Comparison of ENCODE assay signal across 10 cellular contexts in genomic region chr12:89280833-89281533, GRCh38.
A peak's percentile ranks its signal among the peaks of the same experiment; 100 is the strongest.
DNase-seq lines count a peak whose midpoint lies in the region; ATAC-seq, FAIRE-seq and TF ChIP-seq lines count a peak whose summit lies in the region.
"Had no signal": no experiment of that assay in that cellular context is flagged by ENCODE, and none has a peak within 500 bp of the region (broad histone marks: within the 10 kb centered on the region; RNA-seq: fewer than 3 reads in every experiment).

No MANE protein-coding gene starts in this region.

- in situ Hi-C loops in gastrocnemius medialis (cut with MboI; ENCODE audit: low sequenced_read_pairs in 4 of 4), result loop anchor here in 1 of 4 donors (25.0 kb wide), 1 partner anchor 106 kb away; no protein-coding TSS in a partner anchor

- H3K9me3 ChIP-seq in left lung, result no peaks in the 10 kb centered on the region
- H3K9me3 ChIP-seq in gastrocnemius medialis, result no peaks in the 10 kb centered on the region

- H3K4me1 ChIP-seq in left lung (peaks cover 4 to 13% of the 10 kb centered on the region in 2 donors), gastrocnemius medialis (no peaks in the 10 kb centered on the region)

- intact Hi-C loops in left lung (cut with DNase I) (no loop called here), gastrocnemius medialis (cut with DNase I; ENCODE audit: low total_unique reads) (no loop called here)

- DNase-seq in AML-193 (lab: John Stamatoyannopoulos, UW) (peak; percentile 81 to 87), GM18507 (ENCODE audit: extremely low spot score, insufficient read length, low read depth) (no peak), UCSD-AML1 (lab: John Stamatoyannopoulos, UW; ENCODE audit: unreplicated experiment) (peak; percentile 15), left lung (no peak), HTR-8/SVneo (ENCODE audit: insufficient read length, low spot score) (no peak), AG08396 (ENCODE audit: low spot score) (no peak), gastrocnemius medialis (no peak), HT-29 (ENCODE audit: low spot score) (no peak)

- FAIRE-seq in GM18507 (lab: Jason Lieb, UNC), result peak; percentile 60
- FAIRE-seq in HTR-8/SVneo (lab: Jason Lieb, UNC), result no peak
- FAIRE-seq: GM12892, urothelium cell line had no signal

- ATAC-seq in left lung (no peak), gastrocnemius medialis (no peak)

- H3K36me3 ChIP-seq in left lung (no peaks in the 10 kb centered on the region), gastrocnemius medialis (no peaks in the 10 kb centered on the region)

- H3K27ac ChIP-seq in left lung (peak overlapping the region; percentile 9 to 77), gastrocnemius medialis (peak overlapping the region in 1 of 4 donors; percentile 10)

- TF ChIP-seq CTCF in left lung (IDR thresholded peaks at IDR 0.05) (no peak), gastrocnemius medialis (IDR thresholded peaks at IDR 0.05 in 4 of 5, conservative IDR thresholded peaks at IDR 0.05 in 1 of 5) (no peak)

- no peak for TF ChIP-seq POLR2A in gastrocnemius medialis (IDR thresholded peaks at IDR 0.05)

- H3K27me3 ChIP-seq in left lung (no peaks in the 10 kb centered on the region), gastrocnemius medialis (no peaks in the 10 kb centered on the region)

- H3K4me3 ChIP-seq in left lung (no peak overlapping the region), gastrocnemius medialis (no peak overlapping the region)

Comparison
In these comparisons a context has a peak if more than half of its experiments do, and no peak if none do; other contexts are left out.
1. DNase-seq: peak in AML-193 (2 of 2) and UCSD-AML1 (single experiment); none in GM18507 (single experiment), left lung (0 of 2), HTR-8/SVneo (single experiment), AG08396 (single experiment), gastrocnemius medialis (0 of 2) and HT-29 (single experiment).